In genomic region chr14:92122351-92122677, GRCh38 we compare ENCODE assay signal across 8 cellular contexts. TPM values are rescaled to one million over a fixed set of nuclear protein-coding genes. Genes with fewer than 3 reads are reported as not detected.
DNase-seq lines count a peak whose midpoint lies in the region; ATAC-seq and TF ChIP-seq lines count a peak whose summit lies in the region.

No MANE protein-coding gene starts in this region.

- no peaks in the 10 kb centered on the region for H4K20me1 ChIP-seq in SK-N-SH (ENCODE audit: insufficient read depth)

- no peak for TF ChIP-seq CTCF in SK-N-SH (IDR thresholded peaks at IDR 0.05)

- H2AFZ ChIP-seq in SK-N-SH (ENCODE audit: low read depth): peak overlapping the region; percentile 93

- peak; percentile 11 for ATAC-seq in HG03159 (IDR thresholded peaks at IDR 0.05; ENCODE audit: unreplicated experiment)
- ATAC-seq in HG02970 (IDR thresholded peaks at IDR 0.05; ENCODE audit: low FRiP score, unreplicated experiment): no peak

- WGBS in SK-N-SH (ENCODE audit: low lambda C conversion rate): 5% methylated on average over 22 of the region's 22 CpGs

- H3K9me3 ChIP-seq in SK-N-SH (no peaks in the 10 kb centered on the region), mucosa of stomach (ENCODE audit: control insufficient read depth, low read length) (no peaks in the 10 kb centered on the region)

- H3K4me1 ChIP-seq in SK-N-SH (ENCODE audit: control insufficient read depth in 1 of 2, insufficient read depth in 2 of 2, low read depth in 1 of 2, low read length in 1 of 2) (peaks cover 5 to 11% of the 10 kb centered on the region in 2 experiments; a peak in 3 of 4 replicates), mucosa of stomach (ENCODE audit: control insufficient read depth, insufficient read depth, low read length) (peaks cover 6% of the 10 kb centered on the region)

- peak overlapping the region; percentile 90 for H3K27ac ChIP-seq in SK-N-SH (ENCODE audit: low read depth in 2 of 2, low read length in 1 of 2)

- no peaks in the 10 kb centered on the region for H3K27me3 ChIP-seq in SK-N-SH (ENCODE audit: insufficient read depth)
- H3K27me3 ChIP-seq in mucosa of stomach (ENCODE audit: control insufficient read depth, insufficient read depth, low read length): no peaks in the 10 kb centered on the region

- POLR2A ChIA-PET in SK-N-SH (lab: Yijun Ruan, JAX): interaction anchor here (2.7 kb wide), 1 partner anchor 15 kb away, joined by 47 read pairs; the partner anchor contains the start of gene ATXN3

- no peak for TF ChIP-seq POLR2A in erythroblast (IDR thresholded peaks at IDR 0.05; ENCODE audit: low read length)

- peak overlapping the region; percentile 98 for H3K4me3 Mint-ChIP-seq in activated CD4-positive, alpha-beta T cell treated with anti-CD3 and anti-CD28 coated beads, Interleukin-2, amount 10 ng/mL, durations not matched to agents 24 days and 14 days

- peaks cover 49% of the 10 kb centered on the region for H3K36me3 Mint-ChIP-seq in activated CD4-positive, alpha-beta T cell treated with anti-CD3 and anti-CD28 coated beads, Interleukin-2, amount 10 ng/mL, durations not matched to agents 24 days and 14 days (ENCODE audit: low read depth)

- no peaks in the 10 kb centered on the region for H3F3A ChIP-seq in SK-N-SH (replicated peaks; ENCODE audit: insufficient read depth)

- H3K79me2 ChIP-seq in SK-N-SH (ENCODE audit: insufficient read depth): peaks cover 77% of the 10 kb centered on the region

- no peak for TF ChIP-seq EP300 in SK-N-SH (IDR thresholded peaks at IDR 0.05; ENCODE audit: borderline replicate concordance in 1 of 2, low read depth in 1 of 2, low read length in 1 of 2)

- peaks cover 36% of the 10 kb centered on the region for H3K4me1 Mint-ChIP-seq in activated CD4-positive, alpha-beta T cell treated with anti-CD3 and anti-CD28 coated beads, Interleukin-2, amount 10 ng/mL, durations not matched to agents 24 days and 14 days

- intact Hi-C loops in activated CD4-positive, alpha-beta T cell treated with anti-CD3 and anti-CD28 coated beads, Interleukin-2, amount 10 ng/mL, durations not matched to agents 24 days and 14 days (cut with micrococcal nuclease): loop anchor here (5.0 to 10.0 kb wide), 4 partner anchors 80 to 552 kb away; partner anchors contain the start of gene TRIP11

- no peaks in the 10 kb centered on the region for H3K27me3 Mint-ChIP-seq in activated CD4-positive, alpha-beta T cell treated with anti-CD3 and anti-CD28 coated beads, Interleukin-2, amount 10 ng/mL, durations not matched to agents 24 days and 14 days

- H3K4me3 ChIP-seq in SK-N-SH (ENCODE audit: low read depth in 2 of 2, low read length in 1 of 2) (peak overlapping the region; percentile 80 to 96), mucosa of stomach (ENCODE audit: low read length) (peak overlapping the region; percentile 98)

- peak overlapping the region; percentile 100 for H3K27ac Mint-ChIP-seq in activated CD4-positive, alpha-beta T cell treated with anti-CD3 and anti-CD28 coated beads, Interleukin-2, amount 10 ng/mL, durations not matched to agents 24 days and 14 days

- H3K9me3 Mint-ChIP-seq in activated CD4-positive, alpha-beta T cell treated with anti-CD3 and anti-CD28 coated beads, Interleukin-2, amount 10 ng/mL, durations not matched to agents 24 days and 14 days: no peaks in the 10 kb centered on the region

- H3K36me3 ChIP-seq in SK-N-SH (replicated peaks in 1 of 2; ENCODE audit: control insufficient read depth in 1 of 2, insufficient read depth in 2 of 2, low read length in 1 of 2) (peaks cover 11 to 45% of the 10 kb centered on the region in 2 experiments), mucosa of stomach (ENCODE audit: control insufficient read depth, insufficient read depth, low read length) (no peaks in the 10 kb centered on the region)

- peak overlapping the region; percentile 98 for H3K9ac ChIP-seq in SK-N-SH
- H3K9ac ChIP-seq in mucosa of stomach (ENCODE audit: low read length): peak overlapping the region; percentile 98

- peak overlapping the region; percentile 78 for H3K4me2 ChIP-seq in SK-N-SH

- H3K9me2 ChIP-seq in SK-N-SH: no peaks in the 10 kb centered on the region

- CTCF ChIA-PET in SK-N-SH (lab: Yijun Ruan, JAX): interaction anchor here (1.0 to 8.7 kb wide), 7 partner anchors 9 to 53 kb away, joined by 3 to 100 read pairs (median 4); partner anchors contain the start of gene ATXN3

- no peak for DNase-seq in activated CD4-positive, alpha-beta T cell treated with anti-CD3 and anti-CD28 coated beads, Interleukin-2, amount 10 ng/mL, durations not matched to agents 24 days and 14 days
- DNase-seq in activated CD4-positive, alpha-beta T cell treated with anti-CD3 and anti-CD28 coated beads for 4 hours: no peak
- no peak for DNase-seq in SK-N-SH
- peak; percentile 58 to 77 for DNase-seq in erythroblast (lab: John Stamatoyannopoulos, UW)
- DNase-seq in kidney glomerular epithelial cell (lab: John Stamatoyannopoulos, UW): no peak

- TF ChIP-seq RAD21 in SK-N-SH (IDR thresholded peaks at IDR 0.05; ENCODE audit: low read length): no peak

TF ChIP-seq in SK-N-SH, 30 proteins besides CTCF, POLR2A, EP300 and RAD21 (continues in another document):
- no peak for TF ChIP-seq TAF1 (IDR thresholded peaks at IDR 0.05; ENCODE audit: borderline replicate concordance, low read depth, low read length)
- no peak for TF ChIP-seq PBX3 (IDR thresholded peaks at IDR 0.05)
- no peak for TF ChIP-seq GABPA (IDR thresholded peaks at IDR 0.05; ENCODE audit: low read depth)
- no peak for TF ChIP-seq USF2 (IDR thresholded peaks at IDR 0.05; ENCODE audit: borderline replicate concordance, low read depth, low read length)
- no peak for TF ChIP-seq ELF1 (IDR thresholded peaks at IDR 0.05)
- TF ChIP-seq USF1 (IDR thresholded peaks at IDR 0.05; ENCODE audit: borderline replicate concordance, low read depth): no peak
- no peak for TF ChIP-seq REST (IDR thresholded peaks at IDR 0.05; ENCODE audit: low read depth, low read length)

RNA-seq across cellular contexts. Expression of gene CPSF2, which starts 0.5 kb away (rescaled TPM):
- total RNA-seq in activated CD4-positive, alpha-beta T cell treated with anti-CD3 and anti-CD28 coated beads, Interleukin-2, amount 10 ng/mL, durations not matched to agents 24 days and 14 days: 111 and 120 TPM in 2 replicates
- polyA plus RNA-seq in SK-N-SH (2012; rRNA removed): 11.7 and 13.5 TPM in 2 replicates
- 17.9 and 23.1 TPM in 2 replicates for polyA plus RNA-seq in SK-N-SH (2012; cell fraction: cytosol; rRNA removed)
- 5.7 and 12.0 TPM in 2 replicates for polyA plus RNA-seq in SK-N-SH (2012; cell fraction: nucleus; rRNA removed)

RNA-seq across cellular contexts. Expression of gene NDUFB1, which starts 0.8 kb away (rescaled TPM):
- 76.1 and 77.9 TPM in 2 replicates for total RNA-seq in activated CD4-positive, alpha-beta T cell treated with anti-CD3 and anti-CD28 coated beads, Interleukin-2, amount 10 ng/mL, durations not matched to agents 24 days and 14 days
- 298 and 326 TPM in 2 replicates for polyA plus RNA-seq in SK-N-SH (2012; rRNA removed)
- polyA plus RNA-seq in SK-N-SH (2012; cell fraction: cytosol; rRNA removed): 464 and 654 TPM in 2 replicates
- polyA plus RNA-seq in SK-N-SH (2012; cell fraction: nucleus; rRNA removed): 99.5 and 105 TPM in 2 replicates

RNA-seq across cellular contexts. Expression of gene ATXN3, which starts 15.9 kb away (rescaled TPM):
- 23.7 and 25.2 TPM in 2 replicates for total RNA-seq in activated CD4-positive, alpha-beta T cell treated with anti-CD3 and anti-CD28 coated beads, Interleukin-2, amount 10 ng/mL, durations not matched to agents 24 days and 14 days
- 10.2 and 13.0 TPM in 2 replicates for polyA plus RNA-seq in SK-N-SH (2012; rRNA removed)
- 16.7 and 20.0 TPM in 2 replicates for polyA plus RNA-seq in SK-N-SH (2012; cell fraction: cytosol; rRNA removed)
- polyA plus RNA-seq in SK-N-SH (2012; cell fraction: nucleus; rRNA removed): 9.2 and 12.9 TPM in 2 replicates

Comparison
In these comparisons a context has a peak if more than half of its experiments do, and no peak if none do; other contexts are left out.
1. DNase-seq: peak in erythroblast (2 of 2); none in activated CD4-positive, alpha-beta T cell treated with anti-CD3 and anti-CD28 coated beads, Interleukin-2, amount 10 ng/mL, durations not matched to agents 24 days and 14 days (single experiment), activated CD4-positive, alpha-beta T cell treated with anti-CD3 and anti-CD28 coated beads for 4 hours (0 of 2), SK-N-SH (single experiment) and kidney glomerular epithelial cell (single experiment).